In the genomic region with DNA sequence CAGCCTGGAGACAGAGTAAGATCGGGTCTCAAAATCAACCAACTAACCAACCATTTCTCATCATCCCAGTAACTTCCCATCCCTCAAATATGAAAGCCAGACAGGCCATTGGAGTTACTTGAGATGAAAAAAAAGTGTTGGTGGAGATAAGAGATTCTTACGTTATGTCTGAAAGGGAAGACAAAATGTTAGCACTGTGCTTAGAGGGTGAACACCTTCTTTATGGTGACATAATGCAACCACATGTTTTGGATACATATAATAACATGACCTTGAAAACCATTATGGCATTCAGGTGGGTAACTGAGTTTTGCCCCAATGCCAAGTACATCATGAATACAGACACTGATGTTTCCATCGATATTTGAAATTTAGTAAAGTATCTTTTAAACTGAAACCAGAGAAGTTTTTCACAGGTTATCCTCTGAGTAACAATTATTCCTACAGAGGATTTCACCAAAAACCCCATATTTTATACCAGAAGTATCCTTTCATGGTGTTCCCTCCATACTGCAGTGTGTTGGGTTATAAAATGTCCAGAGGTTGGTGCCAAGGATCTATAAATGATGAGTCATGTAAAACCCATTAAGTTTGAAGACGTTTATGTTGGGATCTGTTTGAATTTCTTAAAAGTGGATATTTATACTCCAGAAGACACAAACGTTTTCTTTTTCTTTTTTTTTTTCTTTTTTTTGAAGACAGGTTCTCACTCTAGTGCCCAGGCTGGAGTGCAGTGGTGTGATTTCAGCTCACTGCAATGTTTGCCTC, we compare ENCODE assay signal across 28 cellular contexts. TPM values are rescaled to one million over a fixed set of nuclear protein-coding genes. Genes with fewer than 3 reads are reported as not detected.
A peak's percentile ranks its signal among the peaks of the same experiment; 100 is the strongest.
DNase-seq lines count a peak whose midpoint lies in the region; ATAC-seq, FAIRE-seq and TF ChIP-seq lines count a peak whose summit lies in the region.
"Had no signal": no experiment of that assay in that cellular context is flagged by ENCODE, and none has a peak within 500 bp of the region (broad histone marks: within the 10 kb centered on the region; RNA-seq: fewer than 3 reads in every experiment).

No MANE protein-coding gene starts in this region.

- no peak overlapping the region for H3K4me3 ChIP-seq in breast epithelium
- H3K4me3 ChIP-seq: gastrocnemius medialis, sigmoid colon, SJCRH30, testis had no signal

- no peaks in the 10 kb centered on the region for H3K4me1 ChIP-seq in breast epithelium
- H3K4me1 ChIP-seq: SJCRH30, testis had no signal

- no peak overlapping the region for H3K27ac ChIP-seq in breast epithelium
- H3K27ac ChIP-seq: gastrocnemius medialis, sigmoid colon, SJCRH30, testis had no signal

- no peaks in the 10 kb centered on the region for H3K36me3 ChIP-seq in breast epithelium
- H3K36me3 ChIP-seq: gastrocnemius medialis, sigmoid colon had no signal

- peaks cover 83% of the 10 kb centered on the region for H3K4me1 Mint-ChIP-seq in activated naive CD8-positive, alpha-beta T cell (ENCODE audit: low read depth)
- peaks cover 79% of the 10 kb centered on the region for H3K4me1 Mint-ChIP-seq in activated naive CD8-positive, alpha-beta T cell treated with anti-CD3 and anti-CD28 coated beads, Interleukin-2, amount 50 U/mL, for 24 hours
- H3K4me1 Mint-ChIP-seq in activated naive CD8-positive, alpha-beta T cell treated with anti-CD3 and anti-CD28 coated beads, Interleukin-2, amount 10 ng/mL, durations not matched to agents 7 days and 5 days = peaks cover 60% of the 10 kb centered on the region
- peaks cover 79% of the 10 kb centered on the region for H3K4me1 Mint-ChIP-seq in stimulated activated naive CD8-positive, alpha-beta T cell treated with anti-CD3 and anti-CD28 coated beads, Interleukin-15, amount 100 ng/mL, for 72 hours

- no peak for DNase-seq in activated naive CD8-positive, alpha-beta T cell treated with anti-CD3 and anti-CD28 coated beads, Interleukin-2, amount 50 U/mL, for 24 hours
- DNase-seq in GM12892 (ENCODE audit: insufficient read length) (no peak), breast epithelium (ENCODE audit: low spot score in 2 of 2) (no peak), activated gamma-delta T cell (lab: John Stamatoyannopoulos, UW) (no peak)
- no peak for DNase-seq in activated naive CD8-positive, alpha-beta T cell treated with anti-CD3 and anti-CD28 coated beads, Interleukin-2, amount 10 ng/mL, durations not matched to agents 7 days and 5 days
- no peak for DNase-seq in stimulated activated naive CD8-positive, alpha-beta T cell treated with anti-CD3 and anti-CD28 coated beads, Interleukin-15, amount 100 ng/mL, for 72 hours
- DNase-seq: activated CD4-positive, CD25-positive, alpha-beta regulatory T cell; activated CD8-positive, alpha-beta memory T cell treated with anti-CD3 and anti-CD28 coated beads for 24 hours; C1 segment of cervical spinal cord; cerebellar nuclear complex; EL; gastrocnemius medialis; KG1; left colon; mammary epithelial cell; MM.1S; NCI-H1417 treated with DMSO at 0.1 percent for 48 hours; NCI-H2081; NCI-H345; NCI-H748 treated with DMSO at 0.1 percent for 48 hours; sigmoid colon; SJCRH30; stimulated activated CD4-positive, alpha-beta T cell treated with anti-CD3 and anti-CD28 coated beads, Interleukin-4, amount 100 ng/mL, for 4 hours; stimulated activated naive B cell treated with anti-CD40 and anti-IgM and Interleukin-4, amounts not matched to agents 10 μg/mL and 1 μg/mL and 100 μg/mL, for 72 hours; testis had no signal

- H3K9me3 Mint-ChIP-seq in activated naive CD8-positive, alpha-beta T cell (ENCODE audit: low read depth) = no peaks in the 10 kb centered on the region
- H3K9me3 Mint-ChIP-seq in activated naive CD8-positive, alpha-beta T cell treated with anti-CD3 and anti-CD28 coated beads, Interleukin-2, amount 50 U/mL, for 24 hours = no peaks in the 10 kb centered on the region
- no peaks in the 10 kb centered on the region for H3K9me3 Mint-ChIP-seq in activated naive CD8-positive, alpha-beta T cell treated with anti-CD3 and anti-CD28 coated beads, Interleukin-2, amount 10 ng/mL, durations not matched to agents 7 days and 5 days
- no peaks in the 10 kb centered on the region for H3K9me3 Mint-ChIP-seq in stimulated activated naive CD8-positive, alpha-beta T cell treated with anti-CD3 and anti-CD28 coated beads, Interleukin-15, amount 100 ng/mL, for 72 hours
- H3K9me3 Mint-ChIP-seq: stimulated activated naive B cell treated with anti-CD40 and anti-IgM and Interleukin-4, amounts not matched to agents 10 μg/mL and 1 μg/mL and 100 μg/mL, for 72 hours had no signal

- peaks cover 14% of the 10 kb centered on the region for H3K36me3 Mint-ChIP-seq in activated naive CD8-positive, alpha-beta T cell
- peaks cover 24% of the 10 kb centered on the region for H3K36me3 Mint-ChIP-seq in activated naive CD8-positive, alpha-beta T cell treated with anti-CD3 and anti-CD28 coated beads, Interleukin-2, amount 50 U/mL, for 24 hours (ENCODE audit: low read depth)
- peaks cover 42% of the 10 kb centered on the region for H3K36me3 Mint-ChIP-seq in activated naive CD8-positive, alpha-beta T cell treated with anti-CD3 and anti-CD28 coated beads, Interleukin-2, amount 10 ng/mL, durations not matched to agents 7 days and 5 days

- peak; percentile 44 for FAIRE-seq in GM12892 (lab: Jason Lieb, UNC)
- FAIRE-seq: H1, urothelium cell line had no signal

- H3K9me3 ChIP-seq in breast epithelium = no peaks in the 10 kb centered on the region
- H3K9me3 ChIP-seq: gastrocnemius medialis, sigmoid colon, SJCRH30, testis had no signal

- intact Hi-C loops in breast epithelium (cut with DNase I; ENCODE audit: low total_unique reads) = loop anchor here (5.0 kb wide), 1 partner anchor 156 kb away; no protein-coding TSS in a partner anchor

- H3K27ac Mint-ChIP-seq in activated naive CD8-positive, alpha-beta T cell = peak overlapping the region; percentile 25
- H3K27ac Mint-ChIP-seq in activated naive CD8-positive, alpha-beta T cell treated with anti-CD3 and anti-CD28 coated beads, Interleukin-2, amount 50 U/mL, for 24 hours = no peak overlapping the region
- H3K27ac Mint-ChIP-seq in activated naive CD8-positive, alpha-beta T cell treated with anti-CD3 and anti-CD28 coated beads, Interleukin-2, amount 10 ng/mL, durations not matched to agents 7 days and 5 days = peak overlapping the region; percentile 48
- H3K27ac Mint-ChIP-seq in stimulated activated naive CD8-positive, alpha-beta T cell treated with anti-CD3 and anti-CD28 coated beads, Interleukin-15, amount 100 ng/mL, for 72 hours = no peak overlapping the region
- H3K27ac Mint-ChIP-seq: stimulated activated naive B cell treated with anti-CD40 and anti-IgM and Interleukin-4, amounts not matched to agents 10 μg/mL and 1 μg/mL and 100 μg/mL, for 72 hours had no signal

- no peak overlapping the region for H3K4me3 Mint-ChIP-seq in activated naive CD8-positive, alpha-beta T cell
- H3K4me3 Mint-ChIP-seq in activated naive CD8-positive, alpha-beta T cell treated with anti-CD3 and anti-CD28 coated beads, Interleukin-2, amount 50 U/mL, for 24 hours = no peak overlapping the region
- H3K4me3 Mint-ChIP-seq in activated naive CD8-positive, alpha-beta T cell treated with anti-CD3 and anti-CD28 coated beads, Interleukin-2, amount 10 ng/mL, durations not matched to agents 7 days and 5 days = peak overlapping the region; percentile 39
- peak overlapping the region; percentile 54 to 58 for H3K4me3 Mint-ChIP-seq in stimulated activated naive CD8-positive, alpha-beta T cell treated with anti-CD3 and anti-CD28 coated beads, Interleukin-15, amount 100 ng/mL, for 72 hours
- H3K4me3 Mint-ChIP-seq: stimulated activated naive B cell treated with anti-CD40 and anti-IgM and Interleukin-4, amounts not matched to agents 10 μg/mL and 1 μg/mL and 100 μg/mL, for 72 hours had no signal

- ATAC-seq in activated naive CD8-positive, alpha-beta T cell treated with anti-CD3 and anti-CD28 coated beads, Interleukin-2, amount 50 U/mL, for 24 hours = no peak
- ATAC-seq in activated naive CD8-positive, alpha-beta T cell treated with anti-CD3 and anti-CD28 coated beads, Interleukin-2, amount 10 ng/mL, durations not matched to agents 7 days and 5 days (ENCODE audit: low read depth) = no peak
- no peak for ATAC-seq in stimulated activated naive CD8-positive, alpha-beta T cell treated with anti-CD3 and anti-CD28 coated beads, Interleukin-15, amount 100 ng/mL, for 72 hours
- ATAC-seq: gastrocnemius medialis, left colon had no signal

- POLR2A ChIA-PET in activated naive CD8-positive, alpha-beta T cell treated with anti-CD3 and anti-CD28 coated beads, Interleukin-2, amount 10 ng/mL, durations not matched to agents 7 days and 5 days (lab: Charles Lee) = interaction anchor here (1.1 kb wide), 1 partner anchor 8 kb away, joined by 3 read pairs; no protein-coding TSS in a partner anchor

- TF ChIP-seq CTCF in breast epithelium (IDR thresholded peaks at IDR 0.05) = no peak

- H3K27me3 Mint-ChIP-seq in activated naive CD8-positive, alpha-beta T cell = no peaks in the 10 kb centered on the region
- H3K27me3 Mint-ChIP-seq in activated naive CD8-positive, alpha-beta T cell treated with anti-CD3 and anti-CD28 coated beads, Interleukin-2, amount 50 U/mL, for 24 hours = no peaks in the 10 kb centered on the region
- H3K27me3 Mint-ChIP-seq in activated naive CD8-positive, alpha-beta T cell treated with anti-CD3 and anti-CD28 coated beads, Interleukin-2, amount 10 ng/mL, durations not matched to agents 7 days and 5 days = no peaks in the 10 kb centered on the region
- H3K27me3 Mint-ChIP-seq in stimulated activated naive CD8-positive, alpha-beta T cell treated with anti-CD3 and anti-CD28 coated beads, Interleukin-15, amount 100 ng/mL, for 72 hours = no peaks in the 10 kb centered on the region

- H3K27me3 ChIP-seq in breast epithelium = no peaks in the 10 kb centered on the region
- H3K27me3 ChIP-seq: gastrocnemius medialis, sigmoid colon, SJCRH30, testis had no signal

- TF ChIP-seq POLR2A in GM12892 (IDR thresholded peaks at IDR 0.05; ENCODE audit: low read depth, low read length) = no peak
- TF ChIP-seq POLR2A in breast epithelium (IDR thresholded peaks at IDR 0.05) = no peak

RNA-seq across cellular contexts. Expression of gene AAK1, which starts 45.5 kb away (rescaled TPM):
- polyA plus RNA-seq in GM12892 (2012; ENCODE audit: missing spikeins) = 8.8 TPM
- total RNA-seq in activated naive CD8-positive, alpha-beta T cell treated with anti-CD3 and anti-CD28 coated beads, Interleukin-2, amount 10 ng/mL, durations not matched to agents 7 days and 5 days = 100 to 1,000 TPM; 143 to 144 TPM
- 10 to 100 TPM; 37.9 to 54.0 (median 44.9) TPM for total RNA-seq in breast epithelium

Comparison
In these comparisons a context has a peak if more than half of its experiments do, and no peak if none do; other contexts are left out.
1. H3K27ac Mint-ChIP-seq: peak in activated naive CD8-positive, alpha-beta T cell (single experiment) and activated naive CD8-positive, alpha-beta T cell treated with anti-CD3 and anti-CD28 coated beads, Interleukin-2, amount 10 ng/mL, durations not matched to agents 7 days and 5 days (single experiment); none in activated naive CD8-positive, alpha-beta T cell treated with anti-CD3 and anti-CD28 coated beads, Interleukin-2, amount 50 U/mL, for 24 hours (single experiment) and stimulated activated naive CD8-positive, alpha-beta T cell treated with anti-CD3 and anti-CD28 coated beads, Interleukin-15, amount 100 ng/mL, for 72 hours (0 of 2).
2. H3K4me3 Mint-ChIP-seq: peak in activated naive CD8-positive, alpha-beta T cell treated with anti-CD3 and anti-CD28 coated beads, Interleukin-2, amount 10 ng/mL, durations not matched to agents 7 days and 5 days (single experiment) and stimulated activated naive CD8-positive, alpha-beta T cell treated with anti-CD3 and anti-CD28 coated beads, Interleukin-15, amount 100 ng/mL, for 72 hours (2 of 2); none in activated naive CD8-positive, alpha-beta T cell (single experiment) and activated naive CD8-positive, alpha-beta T cell treated with anti-CD3 and anti-CD28 coated beads, Interleukin-2, amount 50 U/mL, for 24 hours (single experiment).